16 cellular contexts compared by ENCODE assay signal in genomic region chrX:152959626-152960025, GRCh38. TPM values are rescaled to one million over a fixed set of nuclear protein-coding genes. Genes with fewer than 3 reads are reported as not detected.
DNase-seq lines count a peak whose midpoint lies in the region; FAIRE-seq and TF ChIP-seq lines count a peak whose summit lies in the region.
"Had no signal": no experiment of that assay in that cellular context is flagged by ENCODE, and none has a peak within 500 bp of the region (broad histone marks: within the 10 kb centered on the region; RNA-seq: fewer than 3 reads in every experiment).

No MANE protein-coding gene starts in this region.

- no peak overlapping the region for H3K14ac ChIP-seq in H1 (ENCODE audit: insufficient read length)

- H4K8ac ChIP-seq in H1 (ENCODE audit: extremely low read depth, insufficient read depth, low read length), result peak overlapping the region; percentile 88; the same call in 1 of the 2 replicates

- no peak overlapping the region for H2BK15ac ChIP-seq in H1 (ENCODE audit: low read length)

- no peaks in the 10 kb centered on the region for H3K4me1 Mint-ChIP-seq in endothelial cell (ENCODE audit: unreplicated experiment)

- no peaks in the 10 kb centered on the region for H3K36me3 Mint-ChIP-seq in endothelial cell (ENCODE audit: low read depth, unreplicated experiment)
- H3K36me3 Mint-ChIP-seq: IgD-negative memory B cell had no signal

- H3K79me2 ChIP-seq in GM23248 (ENCODE audit: insufficient read depth), result no peaks in the 10 kb centered on the region
- H3K79me2 ChIP-seq in OCI-LY7 (ENCODE audit: insufficient read depth, low read depth, low read length), result no peaks in the 10 kb centered on the region
- H3K79me2 ChIP-seq in H1 (ENCODE audit: control insufficient read depth in 1 of 2, insufficient read depth in 2 of 2, low read length in 2 of 2), result no peaks in the 10 kb centered on the region

- TF ChIP-seq POLR2A in H1 (IDR thresholded peaks at IDR 0.05; ENCODE audit: control extremely low read depth in 1 of 2, low read depth in 2 of 2, low read length in 2 of 2) (no peak), sigmoid colon (IDR thresholded peaks at IDR 0.05) (no peak)

- H2AFZ ChIP-seq in GM23248 (peak overlapping the region; percentile 95), OCI-LY7 (ENCODE audit: low read length) (peak overlapping the region; percentile 64; the same call in 1 of the 2 replicates), H1 (ENCODE audit: low read length) (no peak overlapping the region)

- no peak overlapping the region for H2BK20ac ChIP-seq in H1 (ENCODE audit: low read length)

- H3K9me2 ChIP-seq in GM23248 (ENCODE audit: insufficient read depth), result no peaks in the 10 kb centered on the region
- no peaks in the 10 kb centered on the region for H3K9me2 ChIP-seq in OCI-LY7 (ENCODE audit: insufficient read depth, low read length)

- no peak overlapping the region for H3K27ac ChIP-seq in GM23248
- no peak overlapping the region for H3K27ac ChIP-seq in OCI-LY7 (ENCODE audit: low read depth, low read length, poor library complexity, severe bottlenecking)
- H3K27ac ChIP-seq in H1 (ENCODE audit: low read depth, low read length), result no peak overlapping the region
- no peak overlapping the region for H3K27ac ChIP-seq in sigmoid colon

- H3K4me3 ChIP-seq in GM23248, result no peak overlapping the region
- H3K4me3 ChIP-seq in OCI-LY7 (ENCODE audit: low read depth, low read length, poor library complexity, severe bottlenecking), result no peak overlapping the region
- H3K4me3 ChIP-seq in H1 (ENCODE audit: extremely low read depth in 1 of 4, insufficient read depth in 2 of 4, low read depth in 3 of 4, low read length in 4 of 4), result no peak overlapping the region
- H3K4me3 ChIP-seq in sigmoid colon, result no peak overlapping the region
- H3K4me3 ChIP-seq: HAP-1 had no signal

- H3K23me2 ChIP-seq in H1 (ENCODE audit: low read depth, low read length), result no peaks in the 10 kb centered on the region

- CTCF ChIA-PET in OCI-LY7 (lab: Charles Lee; ENCODE audit: unreplicated experiment), result no interaction called here
- CTCF ChIA-PET in H1 (lab: Charles Lee; ENCODE audit: partially characterized antibody), result interaction anchor here (0.6 to 2.1 kb wide), 6 partner anchors 17 to 456 kb away, joined by 3 to 10 read pairs (median 4); no protein-coding TSS in a partner anchor

- no peaks in the 10 kb centered on the region for H4K20me1 ChIP-seq in GM23248 (ENCODE audit: insufficient read depth)
- no peaks in the 10 kb centered on the region for H4K20me1 ChIP-seq in OCI-LY7 (ENCODE audit: insufficient read depth, low read length)
- no peaks in the 10 kb centered on the region for H4K20me1 ChIP-seq in H1 (replicated peaks in 1 of 2; ENCODE audit: control insufficient read depth in 1 of 2, insufficient read depth in 2 of 2, low read length in 2 of 2)

- H3K56ac ChIP-seq in H1 (replicated peaks; ENCODE audit: insufficient read length, low read depth, low read length), result no peak overlapping the region

- POLR2A ChIA-PET in OCI-LY7 (lab: Charles Lee), result no interaction called here
- POLR2A ChIA-PET in H1 (lab: Charles Lee; ENCODE audit: partially characterized antibody), result interaction anchor here (1.1 kb wide), 1 partner anchor 14 kb away, joined by 3 read pairs; no protein-coding TSS in a partner anchor

- BruUV-seq in OCI-LY7 (replicated peaks; lab: Mats Ljungman, UMichigan), result no TSS peak

- no peaks in the 10 kb centered on the region for H3K9me3 ChIP-seq in GM23248 (ENCODE audit: low read depth)
- H3K9me3 ChIP-seq in OCI-LY7 (ENCODE audit: low read length), result no peaks in the 10 kb centered on the region
- no peaks in the 10 kb centered on the region for H3K9me3 ChIP-seq in H1 (ENCODE audit: insufficient read depth in 2 of 2, low read depth in 1 of 2, low read length in 1 of 2)
- H3K9me3 ChIP-seq in sigmoid colon, result no peaks in the 10 kb centered on the region
- H3K9me3 ChIP-seq: HAP-1 had no signal

- H2BK120ac ChIP-seq in H1 (replicated peaks; ENCODE audit: low read depth, low read length), result no peak overlapping the region

- H3K9me3 Mint-ChIP-seq in endothelial cell (ENCODE audit: unreplicated experiment), result no peaks in the 10 kb centered on the region

- H3K27me3 Mint-ChIP-seq in endothelial cell (ENCODE audit: unreplicated experiment), result peaks cover 6% of the 10 kb centered on the region
- H3K27me3 Mint-ChIP-seq: CD4-positive, alpha-beta memory T cell; IgD-negative memory B cell had no signal

- TF ChIP-seq CTCF in OCI-LY7 (conservative IDR thresholded peaks at IDR 0.05; ENCODE audit: low read length) (no peak), H1 (IDR thresholded peaks at IDR 0.05; ENCODE audit: control extremely low read depth in 1 of 3, insufficient read depth in 1 of 3, low read depth in 1 of 3, low read length in 3 of 3) (no peak), sigmoid colon (IDR thresholded peaks at IDR 0.05) (no peak), endothelial cell (IDR thresholded peaks at IDR 0.05; ENCODE audit: unreplicated experiment) (no peak)

- H2BK5ac ChIP-seq in H1 (ENCODE audit: low read depth, low read length), result no peak overlapping the region

- TF ChIP-seq EP300 in H1 (IDR thresholded peaks at IDR 0.05; ENCODE audit: borderline replicate concordance in 1 of 2, low read depth in 2 of 2, low read length in 2 of 2) (no peak), sigmoid colon (IDR thresholded peaks at IDR 0.05) (no peak)

- H3K4me1 ChIP-seq in GM23248 (ENCODE audit: insufficient read depth) (peaks cover 3% of the 10 kb centered on the region; the same call in 1 of the 2 replicates), OCI-LY7 (ENCODE audit: insufficient read depth, low read length, poor library complexity, severe bottlenecking) (peaks cover 8% of the 10 kb centered on the region), H1 (replicated peaks in 1 of 4; ENCODE audit: control insufficient read depth in 3 of 4, insufficient read depth in 4 of 4, low read length in 3 of 4) (peaks cover 0 to 3% (median 0%) of the 10 kb centered on the region in 4 experiments; a peak in 1 of 7 replicates), sigmoid colon (no peaks in the 10 kb centered on the region)

- no peak overlapping the region for H3K27ac Mint-ChIP-seq in endothelial cell (ENCODE audit: unreplicated experiment)

- no peaks in the 10 kb centered on the region for H3F3A ChIP-seq in GM23248 (ENCODE audit: insufficient read depth)

- H3K4me2 ChIP-seq in GM23248 (ENCODE audit: unreplicated experiment) (no peak overlapping the region), OCI-LY7 (ENCODE audit: low read length) (no peak overlapping the region), H1 (ENCODE audit: insufficient read depth in 1 of 2, low read depth in 2 of 2, low read length in 2 of 2) (no peak overlapping the region)

- no peak overlapping the region for H3K4ac ChIP-seq in H1 (replicated peaks; ENCODE audit: insufficient read length, low read depth, low read length)

- no peak overlapping the region for H2AK5ac ChIP-seq in H1 (ENCODE audit: low read depth, low read length)

- FAIRE-seq in H1 (lab: Jason Lieb, UNC), result no peak

- DNase-seq in GM23248 (no peak), OCI-LY7 (ENCODE audit: low spot score) (no peak), H1 (ENCODE audit: low read depth in 1 of 2, low spot score in 2 of 2) (no peak), sigmoid colon (peak; percentile 53), KG1 (lab: John Stamatoyannopoulos, UW) (no peak), endothelial cell (ENCODE audit: low spot score) (no peak), DMS 273 (lab: John Stamatoyannopoulos, UW; ENCODE audit: unreplicated experiment) (no peak)
- no peak for DNase-seq in stimulated activated CD4-positive, alpha-beta T cell treated with anti-CD3 and anti-CD28 coated beads, Interleukin-1b, Interleukin-23, amount 100 ng/mL, for 48 hours
- DNase-seq: ACHN, GF-D8, NCI-H226 had no signal

- H3K36me3 ChIP-seq in GM23248 (ENCODE audit: low read depth) (no peaks in the 10 kb centered on the region), OCI-LY7 (ENCODE audit: insufficient read depth, low read length) (no peaks in the 10 kb centered on the region), H1 (ENCODE audit: control insufficient read depth in 2 of 4, insufficient read depth in 4 of 4, low read length in 3 of 4) (no peaks in the 10 kb centered on the region), sigmoid colon (no peaks in the 10 kb centered on the region)
- H3K36me3 ChIP-seq: HAP-1 had no signal

- H3K23ac ChIP-seq in H1 (ENCODE audit: insufficient read length), result no peak overlapping the region

- H3K9ac ChIP-seq in GM23248 (no peak overlapping the region), H1 (replicated peaks in 1 of 4; ENCODE audit: extremely low read depth in 1 of 4, low read depth in 3 of 4, low read length in 3 of 4) (no peak overlapping the region)

- no peak overlapping the region for H4K5ac ChIP-seq in H1 (ENCODE audit: insufficient read length, low read depth, low read length)

- H3K79me1 ChIP-seq in H1 (ENCODE audit: low read depth, low read length), result no peaks in the 10 kb centered on the region

- WGBS in GM23248 (ENCODE audit: low coverage in 1 of 2, low lambda C conversion rate in 2 of 2, missing lambda C conversion rate in 2 of 2), 2 experiments, result 32 to 50% methylated on average over 3 to 6 of the region's 6 CpGs
- WGBS in H1 (ENCODE audit: extremely low coverage in 1 of 2, insufficient coverage in 1 of 2, insufficient read length in 1 of 2, insufficient replicate concordance in 2 of 2, low coverage in 1 of 2, low lambda C conversion rate in 2 of 2, missing lambda C conversion rate in 1 of 2), 2 experiments, result 91% methylated on average over 4 of the region's 6 CpGs; no CpG with 5 or more reads in 1 of the 2 experiments
- 85 to 88% methylated on average over 6 of the region's 6 CpGs for WGBS in sigmoid colon, 2 donors

- H3K18ac ChIP-seq in H1 (ENCODE audit: extremely low read depth, low read length), result no peak overlapping the region

- peak overlapping the region; percentile 80 for H2BK12ac ChIP-seq in H1 (ENCODE audit: low read depth, low read length)

- intact Hi-C loops in OCI-LY7 (cut with micrococcal nuclease; ENCODE audit: unreplicated experiment), result loop anchor here (5.0 kb wide), 1 partner anchor 548 kb away; no protein-coding TSS in a partner anchor
- intact Hi-C loops in sigmoid colon (cut with DNase I), result loop anchor here (2.0 kb wide), 2 partner anchors 993 to 1575 kb away; no protein-coding TSS in a partner anchor

- H4K91ac ChIP-seq in H1 (replicated peaks; ENCODE audit: insufficient read length, low read length), result no peak overlapping the region

- H3K4me3 Mint-ChIP-seq in endothelial cell (ENCODE audit: unreplicated experiment), result no peak overlapping the region

- no peaks in the 10 kb centered on the region for H3K27me3 ChIP-seq in GM23248 (replicated peaks; ENCODE audit: insufficient read depth)
- no peaks in the 10 kb centered on the region for H3K27me3 ChIP-seq in H1 (replicated peaks in 1 of 4; ENCODE audit: control insufficient read depth in 3 of 4, extremely low read depth in 1 of 4, insufficient read depth in 3 of 4, low read length in 3 of 4)
- H3K27me3 ChIP-seq in sigmoid colon, result peaks cover 0 to 3% (median 0%) of the 10 kb centered on the region in 3 donors

- no peak for TF ChIP-seq RAD21 in H1 (IDR thresholded peaks at IDR 0.05 in 1 of 2, conservative IDR thresholded peaks at IDR 0.05 in 1 of 2; ENCODE audit: low read depth in 2 of 2, low read length in 2 of 2)

- in situ Hi-C loops in GM23248 (cut with MboI), result loop anchor here (25.0 kb wide), 1 partner anchor 703 kb away; the partner anchor contains the start of gene PNCK

RNA-seq across cellular contexts. Expression of gene PNMA5, which starts 34.3 kb away (rescaled TPM):
- total RNA-seq in GM23248 (2014; rRNA removed; shearing (Covaris generic)), result not detected in 2 replicates
- not detected in 2 replicates for polyA plus RNA-seq in GM23248 (2016; fragmentation: Nextera tagmentation; extraction: Ambion mirVana)
- total RNA-seq in OCI-LY7 (2014; rRNA removed; shearing (Covaris generic)), result not detected in 2 replicates
- total RNA-seq in OCI-LY7 (2022), result not detected in 2 replicates
- total RNA-seq in H1 (2021; fragmentation: NEBNext Ultra II Directional; extraction: Animal tissue kit (Norgen Biotek cat#: 25700)), result 0.11 and 0.27 TPM in 2 replicates
- polyA plus RNA-seq in H1 (2011; rRNA removed), result 0.11 and 0.14 TPM in 2 replicates
- 0.43 TPM for polyA plus RNA-seq in H1 (2011; cell fraction: cytosol; rRNA removed)
- polyA plus RNA-seq in H1 (2011; cell fraction: nucleus; rRNA removed), result 0.44 TPM
- polyA plus RNA-seq in H1 (2012, experiment 1 of 2), result 0.08 to 0.37 TPM (median 0.35 TPM) in 4 replicates
- 0.22 TPM for polyA plus RNA-seq in H1 (2012, experiment 2 of 2)
- 0.10 TPM for polyA plus RNA-seq in H1 (2013, experiment 1 of 2)
- polyA plus RNA-seq in H1 (2013, experiment 2 of 2), result 0.06 TPM
- polyA minus RNA-seq in H1 (2011; rRNA and poly(A)+ RNA removed), result 0.09 and 0.54 TPM in 2 replicates
- not detected for polyA minus RNA-seq in H1 (2011; cell fraction: cytosol; rRNA and poly(A)+ RNA removed)
- polyA minus RNA-seq in H1 (2011; cell fraction: nucleus; rRNA and poly(A)+ RNA removed), result not detected
- total RNA-seq in sigmoid colon, result not detected
- polyA plus RNA-seq in sigmoid colon, result under 1 TPM in 1 of 3 donors, not detected in 2; 0.03 TPM
- total RNA-seq in endothelial cell (ENCODE audit: unreplicated experiment), result not detected
- total RNA-seq: M059J, PC-3 had no signal
